16 cellular contexts compared by ENCODE assay signal in genomic region chr5:116970318-116970717, GRCh38.
DNase-seq lines count a peak whose midpoint lies in the region; ATAC-seq, FAIRE-seq and TF ChIP-seq lines count a peak whose summit lies in the region.
"Had no signal": no experiment of that assay in that cellular context is flagged by ENCODE, and none has a peak within 500 bp of the region (broad histone marks: within the 10 kb centered on the region; RNA-seq: fewer than 3 reads in every experiment).

No MANE protein-coding gene starts in this region.

- H3K27me3 Mint-ChIP-seq in Calu3 (ENCODE audit: unreplicated experiment): no peaks in the 10 kb centered on the region
- H3K27me3 Mint-ChIP-seq: activated CD4-positive, alpha-beta T cell treated with anti-CD3 and anti-CD28 coated beads, Interleukin-2, amount 10 ng/mL, durations not matched to agents 24 days and 14 days; effector memory CD8-positive, alpha-beta T cell had no signal

- CTCF ChIA-PET in Calu3 (lab: Charles Lee): no interaction called here

- no peak for FAIRE-seq in GM12891 (lab: Jason Lieb, UNC)
- FAIRE-seq: kidney had no signal

- H3K4me3 Mint-ChIP-seq in Calu3 (ENCODE audit: low read depth, unreplicated experiment): no peak overlapping the region
- H3K4me3 Mint-ChIP-seq: activated CD4-positive, alpha-beta T cell treated with anti-CD3 and anti-CD28 coated beads, Interleukin-2, amount 10 ng/mL, durations not matched to agents 24 days and 14 days; effector memory CD8-positive, alpha-beta T cell; GM23338 had no signal

- BruUV-seq in Calu3 (replicated peaks; lab: Mats Ljungman, UMichigan): no TSS peak

- ATAC-seq in GM19023 (IDR thresholded peaks at IDR 0.05; ENCODE audit: unreplicated experiment): no peak
- ATAC-seq in Right ventricle myocardium inferior: no peak
- ATAC-seq in sciatic nerve: no peak
- ATAC-seq: effector memory CD8-positive, alpha-beta T cell; GM23338 had no signal

- TF ChIP-seq CTCF in Calu3 (IDR thresholded peaks at IDR 0.05; ENCODE audit: unreplicated experiment): no peak

- intact Hi-C loops in Calu3 (cut with micrococcal nuclease; ENCODE audit: unreplicated experiment): no loop called here
- intact Hi-C loops in Right ventricle myocardium inferior (cut with DNase I): no loop called here
- intact Hi-C loops in sciatic nerve (cut with DNase I): no loop called here

- H3K27ac Mint-ChIP-seq in Calu3 (ENCODE audit: unreplicated experiment): no peak overlapping the region
- H3K27ac Mint-ChIP-seq: activated CD4-positive, alpha-beta T cell treated with anti-CD3 and anti-CD28 coated beads, Interleukin-2, amount 10 ng/mL, durations not matched to agents 24 days and 14 days; effector memory CD8-positive, alpha-beta T cell; GM23338 had no signal

- TF ChIP-seq POLR2A in GM12891 (IDR thresholded peaks at IDR 0.05; ENCODE audit: low read depth, low read length): no peak

- H3K36me3 Mint-ChIP-seq in Calu3 (ENCODE audit: insufficient read depth, unreplicated experiment): no peaks in the 10 kb centered on the region

- no peaks in the 10 kb centered on the region for H3K4me1 Mint-ChIP-seq in Calu3 (ENCODE audit: low read depth, unreplicated experiment)
- H3K4me1 Mint-ChIP-seq: activated CD4-positive, alpha-beta T cell treated with anti-CD3 and anti-CD28 coated beads, Interleukin-2, amount 10 ng/mL, durations not matched to agents 24 days and 14 days had no signal

- peaks cover 2% of the 10 kb centered on the region for H3K9me3 Mint-ChIP-seq in Calu3 (ENCODE audit: low read depth, unreplicated experiment)
- H3K9me3 Mint-ChIP-seq: activated CD4-positive, alpha-beta T cell treated with anti-CD3 and anti-CD28 coated beads, Interleukin-2, amount 10 ng/mL, durations not matched to agents 24 days and 14 days had no signal

- DNase-seq in Calu3 (peak; percentile 11), M059J (ENCODE audit: low read depth) (peak; percentile 1), NCI-H748 (lab: John Stamatoyannopoulos, UW; ENCODE audit: unreplicated experiment) (peak; percentile 93), cerebellum (ENCODE audit: low spot score) (peak; percentile 21), GM12891 (ENCODE audit: insufficient read length, low spot score) (no peak), Right ventricle myocardium inferior (ENCODE audit: missing footprints) (no peak), sciatic nerve (ENCODE audit: low spot score) (no peak)
- DNase-seq: activated CD4-positive, alpha-beta T cell treated with anti-CD3 and anti-CD28 coated beads, Interleukin-2, amount 10 ng/mL, durations not matched to agents 24 days and 14 days; effector memory CD8-positive, alpha-beta T cell; glutamatergic neuron; kidney; MV-4-11; stimulated activated CD4-positive, alpha-beta T cell treated with anti-CD3 and anti-CD28 coated beads, Interleukin-4, amount 100 ng/mL, for 24 hours; stimulated activated naive CD4-positive, alpha-beta T cell had no signal

TF ChIP-seq in GM12891, 5 proteins besides CTCF, POLR2A, EP300 and RAD21:
- TF ChIP-seq SPI1 (IDR thresholded peaks at IDR 0.05; ENCODE audit: low read depth, low read length): no peak
- TF ChIP-seq POLR2AphosphoS5 (IDR thresholded peaks at IDR 0.05; ENCODE audit: low read depth, low read length): no peak
- TF ChIP-seq PAX5 (IDR thresholded peaks at IDR 0.05; ENCODE audit: insufficient read depth, low read length, severe bottlenecking): no peak
- TF ChIP-seq POU2F2 (IDR thresholded peaks at IDR 0.05; ENCODE audit: low read depth, low read length): no peak
- no peak for TF ChIP-seq TAF1 (IDR thresholded peaks at IDR 0.05; ENCODE audit: low read depth, low read length)

Comparison
In these comparisons a context has a peak if more than half of its experiments do, and no peak if none do; other contexts are left out.
1. DNase-seq: peak in Calu3 (single experiment), M059J (single experiment), NCI-H748 (single experiment) and cerebellum (single experiment); none in GM12891 (single experiment), Right ventricle myocardium inferior (single experiment) and sciatic nerve (single experiment).